Comparison of ENCODE assay signal across 17 cellular contexts in genomic region chr6:30806581-30807183, GRCh38.
"Had no signal": no experiment of that assay in that cellular context is flagged by ENCODE, and none has a peak within 500 bp of the region (broad histone marks: within the 10 kb centered on the region; RNA-seq: fewer than 3 reads in every experiment).

No MANE protein-coding gene starts in this region.

- H3K4me3 ChIP-seq: adrenal gland, colonic mucosa, mucosa of descending colon had no signal

- H3K4me1 ChIP-seq: adrenal gland had no signal

- DNase-seq: activated CD4-positive, alpha-beta T cell treated with anti-CD3 and anti-CD28 coated beads, Interleukin-2, amount 50 U/mL, for 1 hour; activated CD4-positive, CD25-positive, alpha-beta regulatory T cell; activated naive CD4-positive, alpha-beta T cell treated with anti-CD3 and anti-CD28 coated beads for 36 hours; adrenal gland; caudate nucleus; colonic mucosa; foreskin fibroblast; hippocampal formation; mucosa of descending colon; naive thymus-derived CD4-positive, alpha-beta T cell; retina; stimulated activated CD4-positive, alpha-beta T cell treated with anti-CD3 and anti-CD28 coated beads, Interleukin-4, amount 100 ng/mL, for 1 hour; stimulated activated naive B cell treated with anti-CD40 and anti-IgM and Interleukin-4, amounts not matched to agents 10 μg/mL and 1 μg/mL and 100 μg/mL, for 72 hours; T-helper 2 cell had no signal

- H3K27me3 ChIP-seq: adrenal gland, colonic mucosa had no signal

- H3K9me3 ChIP-seq: adrenal gland, colonic mucosa, mucosa of descending colon had no signal

- H3K36me3 ChIP-seq: adrenal gland, colonic mucosa had no signal

- H3K27ac ChIP-seq: adrenal gland, colonic mucosa had no signal

- ATAC-seq: activated T-helper 17 cell treated with anti-CD3 and anti-CD28 coated beads, Interleukin-2, amount 50 U/mL, for 72 hours; left lobe of liver; mucosa of descending colon; naive thymus-derived CD4-positive, alpha-beta T cell; stimulated activated naive B cell treated with anti-CD40 and anti-IgM and Interleukin-4, amounts not matched to agents 10 μg/mL and 1 μg/mL and 100 μg/mL, for 72 hours had no signal

- FAIRE-seq: keratinocyte had no signal
